Comparison of ENCODE assay signal across 8 cellular contexts in genomic region chr9:121744687-121745395, GRCh38.
DNase-seq lines count a peak whose midpoint lies in the region; ATAC-seq and TF ChIP-seq lines count a peak whose summit lies in the region.
"Had no signal": no experiment of that assay in that cellular context is flagged by ENCODE, and none has a peak within 500 bp of the region (broad histone marks: within the 10 kb centered on the region; RNA-seq: fewer than 3 reads in every experiment).

No MANE protein-coding gene starts in this region.

- intact Hi-C loops in head of caudate nucleus (cut with DNase I): loop anchor here (10.0 kb wide), 1 partner anchor 250 kb away; no protein-coding TSS in a partner anchor

- no peaks in the 10 kb centered on the region for H3K36me3 ChIP-seq in liver (ENCODE audit: control insufficient read depth in 4 of 4, insufficient read depth in 3 of 4, low read depth in 1 of 4, low read length in 3 of 4)
- no peaks in the 10 kb centered on the region for H3K36me3 ChIP-seq in thoracic aorta

- H3K4me3 ChIP-seq in astrocyte of the spinal cord (ENCODE audit: low read depth, low read length): peak overlapping the region; percentile 55
- no peak overlapping the region for H3K4me3 ChIP-seq in liver (ENCODE audit: low read depth in 1 of 3, low read length in 3 of 3)
- peak overlapping the region; percentile 77 for H3K4me3 ChIP-seq in thoracic aorta

- in situ Hi-C loops in astrocyte of the spinal cord (cut with HindIII; ENCODE audit: low sequenced_read_pairs): loop anchor here (25.0 kb wide), 1 partner anchor 242 kb away; no protein-coding TSS in a partner anchor

- no peak for TF ChIP-seq RAD21 in liver (IDR thresholded peaks at IDR 0.05)

- ATAC-seq in thoracic aorta (ENCODE audit: insufficient number of reproducible peaks, low FRiP score, low read depth): no peak

- no peak for TF ChIP-seq CTCF in astrocyte of the spinal cord (IDR thresholded peaks at IDR 0.05; ENCODE audit: low read depth, low read length)
- no peak for TF ChIP-seq CTCF in liver (IDR thresholded peaks at IDR 0.05; ENCODE audit: low read depth, low read length, missing input control)
- TF ChIP-seq CTCF in thoracic aorta (IDR thresholded peaks at IDR 0.05): no peak

- H3K27me3 ChIP-seq in liver (ENCODE audit: control insufficient read depth in 4 of 4, insufficient read depth in 4 of 4, low read length in 3 of 4) (no peaks in the 10 kb centered on the region), thoracic aorta (replicated peaks; ENCODE audit: insufficient read depth) (no peaks in the 10 kb centered on the region)

- DNase-seq in HuH-7.5 (ENCODE audit: low spot score) (peak; percentile 52), astrocyte of the spinal cord (ENCODE audit: low read depth, low spot score) (peak; percentile 20), thoracic aorta (ENCODE audit: low spot score) (no peak), amniotic stem cell (lab: John Stamatoyannopoulos, UW) (no peak), head of caudate nucleus (no peak)
- DNase-seq in activated CD4-positive, alpha-beta T cell treated with anti-CD3 and anti-CD28 coated beads for 1 hour: no peak
- DNase-seq: NCI-H1092 had no signal

- WGBS in liver: 54% methylated on average over 11 of the region's 11 CpGs

- H3K9ac ChIP-seq in liver (ENCODE audit: low read depth in 1 of 2, low read length in 2 of 2): peak overlapping the region in 1 of 2 donors; percentile 39

- H3K27ac ChIP-seq in liver (ENCODE audit: low read depth in 1 of 2, low read length in 2 of 2) (peak overlapping the region; percentile 78 to 88), thoracic aorta (peak overlapping the region; percentile 83 to 94)

- H3K4me1 ChIP-seq in liver (ENCODE audit: control insufficient read depth in 4 of 4, insufficient read depth in 4 of 4, low read length in 3 of 4) (peaks cover 0 to 22% (median 13%) of the 10 kb centered on the region in 4 donors), thoracic aorta (ENCODE audit: control insufficient read depth in 1 of 2, low read depth in 2 of 2) (peaks cover 52 to 95% of the 10 kb centered on the region in 2 donors)

- H3K9me3 ChIP-seq in liver (ENCODE audit: control insufficient read depth in 4 of 4, low read length in 3 of 4): no peaks in the 10 kb centered on the region
- H3K9me3 ChIP-seq in thoracic aorta: no peaks in the 10 kb centered on the region

TF ChIP-seq in liver, 16 proteins besides CTCF, POLR2A, EP300 and RAD21:
- peak; percentile 37 for TF ChIP-seq NR2F2 (IDR thresholded peaks at IDR 0.05)
- TF ChIP-seq RXRA (IDR thresholded peaks at IDR 0.05): no peak

Comparison
In these comparisons a context has a peak if more than half of its experiments do, and no peak if none do; other contexts are left out.
1. DNase-seq: peak in HuH-7.5 (single experiment) and astrocyte of the spinal cord (single experiment); none in thoracic aorta (single experiment), activated CD4-positive, alpha-beta T cell treated with anti-CD3 and anti-CD28 coated beads for 1 hour (single experiment), amniotic stem cell (single experiment) and head of caudate nucleus (0 of 42).
2. H3K4me3 ChIP-seq: peak in astrocyte of the spinal cord (single experiment) and thoracic aorta (single experiment); none in liver (0 of 3).